22 cellular contexts compared by ENCODE assay signal in genomic region chr11:12525466-12526055, GRCh38.
"Had no signal": no experiment of that assay in that cellular context is flagged by ENCODE, and none has a peak within 500 bp of the region (broad histone marks: within the 10 kb centered on the region; RNA-seq: fewer than 3 reads in every experiment).

No MANE protein-coding gene starts in this region.

- H3K27me3 ChIP-seq: testis, upper lobe of right lung had no signal

- H3K27me3 Mint-ChIP-seq: activated B cell treated with CpG ODN at 0.5 μM for 24 hours had no signal

- H3K27ac ChIP-seq: epithelial cell of prostate, lower lobe of right lung, psoas muscle, testis, upper lobe of right lung had no signal

- H3K4me3 ChIP-seq: lower lobe of right lung, psoas muscle, testis, upper lobe of right lung had no signal

- H3K4me1 Mint-ChIP-seq: activated B cell treated with CpG ODN at 0.5 μM for 24 hours; activated CD4-positive, alpha-beta T cell treated with anti-CD3 and anti-CD28 coated beads for 36 hours; activated naive CD8-positive, alpha-beta T cell treated with anti-CD3 and anti-CD28 coated beads, Interleukin-2, amount 10 ng/mL, durations not matched to agents 7 days and 5 days; natural killer cell; stimulated activated effector memory CD8-positive, alpha-beta T cell treated with anti-CD3 and anti-CD28 coated beads, Interleukin-12 subunit alpha, Interleukin-12 subunit beta, amount 100 ng/mL, for 72 hours had no signal

- H3K9me3 Mint-ChIP-seq: activated B cell treated with CpG ODN at 0.5 μM for 24 hours; activated naive CD4-positive, alpha-beta T cell treated with anti-CD3 and anti-CD28 coated beads for 36 hours; activated naive CD8-positive, alpha-beta T cell treated with anti-CD3 and anti-CD28 coated beads, Interleukin-2, amount 10 ng/mL, durations not matched to agents 7 days and 5 days; activated T-cell treated with anti-CD3 and anti-CD28 coated beads, Interleukin-2, amount 50 U/mL, for 72 hours; mesothelial cell of epicardium; natural killer cell; stimulated activated effector memory CD8-positive, alpha-beta T cell treated with anti-CD3 and anti-CD28 coated beads, Interleukin-12 subunit alpha, Interleukin-12 subunit beta, amount 100 ng/mL, for 72 hours; T-helper 1 cell treated with Interleukin-12 subunit alpha and Interleukin-12 subunit beta and Interleukin-4 antibody, amounts not matched to agents 30 μg/mL and 1 μg/mL, for 36 hours had no signal

- H3K27ac Mint-ChIP-seq: activated B cell treated with CpG ODN at 0.5 μM for 24 hours; activated CD4-positive, alpha-beta T cell treated with anti-CD3 and anti-CD28 coated beads for 36 hours; activated naive CD4-positive, alpha-beta T cell treated with anti-CD3 and anti-CD28 coated beads for 36 hours; activated naive CD8-positive, alpha-beta T cell treated with anti-CD3 and anti-CD28 coated beads, Interleukin-2, amount 10 ng/mL, durations not matched to agents 7 days and 5 days; activated T-cell treated with anti-CD3 and anti-CD28 coated beads, Interleukin-2, amount 50 U/mL, for 72 hours; natural killer cell; stimulated activated effector memory CD8-positive, alpha-beta T cell treated with anti-CD3 and anti-CD28 coated beads, Interleukin-12 subunit alpha, Interleukin-12 subunit beta, amount 100 ng/mL, for 72 hours; T-helper 1 cell treated with Interleukin-12 subunit alpha and Interleukin-12 subunit beta and Interleukin-4 antibody, amounts not matched to agents 30 μg/mL and 1 μg/mL, for 36 hours had no signal

- FAIRE-seq: bronchial epithelial cell, kidney had no signal

- H3K9me3 ChIP-seq: lower lobe of right lung, psoas muscle, testis, upper lobe of right lung had no signal

- H3K36me3 Mint-ChIP-seq: activated naive CD8-positive, alpha-beta T cell treated with anti-CD3 and anti-CD28 coated beads, Interleukin-2, amount 10 ng/mL, durations not matched to agents 7 days and 5 days; natural killer cell; stimulated activated effector memory CD8-positive, alpha-beta T cell treated with anti-CD3 and anti-CD28 coated beads, Interleukin-12 subunit alpha, Interleukin-12 subunit beta, amount 100 ng/mL, for 72 hours had no signal

- H3K4me3 Mint-ChIP-seq: activated B cell treated with CpG ODN at 0.5 μM for 24 hours; activated CD4-positive, alpha-beta T cell treated with anti-CD3 and anti-CD28 coated beads for 36 hours; activated naive CD4-positive, alpha-beta T cell treated with anti-CD3 and anti-CD28 coated beads for 36 hours; activated naive CD8-positive, alpha-beta T cell treated with anti-CD3 and anti-CD28 coated beads, Interleukin-2, amount 10 ng/mL, durations not matched to agents 7 days and 5 days; activated T-cell treated with anti-CD3 and anti-CD28 coated beads, Interleukin-2, amount 50 U/mL, for 72 hours; mesothelial cell of epicardium; natural killer cell; stimulated activated effector memory CD8-positive, alpha-beta T cell treated with anti-CD3 and anti-CD28 coated beads, Interleukin-12 subunit alpha, Interleukin-12 subunit beta, amount 100 ng/mL, for 72 hours; T-helper 1 cell treated with Interleukin-12 subunit alpha and Interleukin-12 subunit beta and Interleukin-4 antibody, amounts not matched to agents 30 μg/mL and 1 μg/mL, for 36 hours had no signal

- H3K4me1 ChIP-seq: psoas muscle, testis had no signal

- DNase-seq: activated B cell treated with CpG ODN at 0.5 μM for 24 hours; activated CD4-positive, alpha-beta T cell treated with anti-CD3 and anti-CD28 coated beads for 36 hours; activated CD4-positive, alpha-beta T cell treated with anti-CD3 and anti-CD28 coated beads, Interleukin-2, amount 50 U/mL, for 4 hours; activated effector memory CD4-positive, alpha-beta T cell treated with Interleukin-2 at 50 U/mL for 16 hours; activated naive CD4-positive, alpha-beta T cell treated with anti-CD3 and anti-CD28 coated beads for 36 hours; activated naive CD8-positive, alpha-beta T cell treated with anti-CD3 and anti-CD28 coated beads, Interleukin-2, amount 10 ng/mL, durations not matched to agents 7 days and 5 days; activated T-cell treated with anti-CD3 and anti-CD28 coated beads, Interleukin-2, amount 50 U/mL, for 72 hours; amniotic stem cell; cerebellar nuclear complex; cortex of kidney; kidney; lower lobe of right lung; natural killer cell; stimulated activated CD4-positive, alpha-beta T cell treated with anti-CD3 and anti-CD28 coated beads, Interleukin-2, amount 100 ng/mL, for 24 hours; testis; upper lobe of right lung had no signal
